ENCODE assay signal across 9 cellular contexts in genomic region chr1:22412932-22413727, GRCh38. TPM values are rescaled to one million over a fixed set of nuclear protein-coding genes. Genes with fewer than 3 reads are reported as not detected.
DNase-seq lines count a peak whose midpoint lies in the region; ATAC-seq and TF ChIP-seq lines count a peak whose summit lies in the region.
"Had no signal": no experiment of that assay in that cellular context is flagged by ENCODE, and none has a peak within 500 bp of the region (broad histone marks: within the 10 kb centered on the region; RNA-seq: fewer than 3 reads in every experiment).

No MANE protein-coding gene starts in this region.

- TF ChIP-seq CTCF in cardiac muscle cell (IDR thresholded peaks at IDR 0.05; ENCODE audit: low read depth, low read length) (no peak), astrocyte of the spinal cord (IDR thresholded peaks at IDR 0.05; ENCODE audit: low read depth, low read length) (no peak), upper lobe of left lung (IDR thresholded peaks at IDR 0.05) (no peak)

- WGBS in upper lobe of left lung, 2 donors: 47% methylated on average over 8 of the region's 8 CpGs

- H3K4me3 ChIP-seq in cardiac muscle cell (no peak overlapping the region), astrocyte of the spinal cord (ENCODE audit: low read depth, low read length) (no peak overlapping the region), upper lobe of left lung (no peak overlapping the region)

- H3K9me3 ChIP-seq in cardiac muscle cell (ENCODE audit: low read depth) (no peaks in the 10 kb centered on the region), upper lobe of left lung (no peaks in the 10 kb centered on the region)

- no peaks in the 10 kb centered on the region for H3K36me3 ChIP-seq in cardiac muscle cell
- H3K36me3 ChIP-seq in upper lobe of left lung: no peaks in the 10 kb centered on the region

- no peak for TF ChIP-seq POLR2A in upper lobe of left lung (IDR thresholded peaks at IDR 0.05)

- no peak for ATAC-seq in Right ventricle myocardium superior (ENCODE audit: poor library complexity)
- ATAC-seq in upper lobe of left lung (ENCODE audit: low FRiP score in 2 of 2): no peak

- in situ Hi-C loops in astrocyte of the spinal cord (cut with HindIII; ENCODE audit: low sequenced_read_pairs): no loop called here

- DNase-seq in cardiac muscle cell (ENCODE audit: low read depth in 1 of 2, low spot score in 1 of 2) (peak; percentile 34 to 44), Right ventricle myocardium superior (no peak), astrocyte of the spinal cord (ENCODE audit: low read depth, low spot score) (peak; percentile 8), kidney tubule cell (ENCODE audit: low spot score) (peak; percentile 65), upper lobe of left lung (peak in 1 of 2 donors; percentile 45), NCI-H526 (lab: John Stamatoyannopoulos, UW) (no peak), OCI-M2 (lab: John Stamatoyannopoulos, UW; ENCODE audit: unreplicated experiment) (no peak), nucleus accumbens (lab: John Stamatoyannopoulos, UW) (no peak)
- DNase-seq: NCI-H774 had no signal

- TF ChIP-seq EP300 in upper lobe of left lung (IDR thresholded peaks at IDR 0.05): no peak

- intact Hi-C loops in Right ventricle myocardium superior (cut with DNase I): loop anchor here (10.0 kb wide), 1 partner anchor 308 kb away; no protein-coding TSS in a partner anchor

- H3K27me3 ChIP-seq in cardiac muscle cell (peaks cover 44% of the 10 kb centered on the region), upper lobe of left lung (no peaks in the 10 kb centered on the region)

- H3K4me1 ChIP-seq in cardiac muscle cell (ENCODE audit: low read depth) (peaks cover 6% of the 10 kb centered on the region), upper lobe of left lung (peaks cover 11 to 24% (median 15%) of the 10 kb centered on the region in 4 donors)

- H3K27ac ChIP-seq in cardiac muscle cell (peak overlapping the region; percentile 34), upper lobe of left lung (peak overlapping the region in 3 of 4 donors; percentile 28 to 67 (median 46))

RNA-seq across cellular contexts. Expression of gene ZBTB40, which starts 38.5 kb away (rescaled TPM):
- 14.1 and 18.1 TPM in 2 replicates for total RNA-seq in cardiac muscle cell
- 8.3 and 8.5 TPM in 2 replicates for polyA plus RNA-seq in cardiac muscle cell
- 15.0 TPM for total RNA-seq in Right ventricle myocardium superior
- total RNA-seq in upper lobe of left lung: 10 to 100 TPM; 18.1 to 62.9 (median 24.1) TPM

Comparison
In these comparisons a context has a peak if more than half of its experiments do, and no peak if none do; other contexts are left out.
1. DNase-seq: peak in cardiac muscle cell (2 of 2), astrocyte of the spinal cord (single experiment) and kidney tubule cell (single experiment); none in Right ventricle myocardium superior (single experiment), NCI-H526 (0 of 2), OCI-M2 (single experiment) and nucleus accumbens (0 of 56).